In genomic region chr7:94436018-94436604, GRCh38 we compare ENCODE assay signal across 8 cellular contexts. TPM values are rescaled to one million over a fixed set of nuclear protein-coding genes. Genes with fewer than 3 reads are reported as not detected.
DNase-seq lines count a peak whose midpoint lies in the region; ATAC-seq and TF ChIP-seq lines count a peak whose summit lies in the region.

No MANE protein-coding gene starts in this region.

- peaks cover 0 to 3% of the 10 kb centered on the region in 2 donors for H3K4me1 ChIP-seq in lung (ENCODE audit: control insufficient read depth in 2 of 2, insufficient read depth in 2 of 2, low read length in 2 of 2)

- no peaks in the 10 kb centered on the region for H3K36me3 ChIP-seq in lung (ENCODE audit: control insufficient read depth in 2 of 2, insufficient read depth in 2 of 2, low read length in 2 of 2)

- H3K27ac ChIP-seq in dorsolateral prefrontal cortex = no peak overlapping the region
- H3K27ac ChIP-seq in lung (ENCODE audit: low read depth in 1 of 2, low read length in 1 of 2) = no peak overlapping the region

- H3K4me3 ChIP-seq in dorsolateral prefrontal cortex = no peak overlapping the region
- no peak overlapping the region for H3K4me3 ChIP-seq in lung

- DNase-seq in AG20443 (ENCODE audit: low spot score) = peak; percentile 73
- DNase-seq in NCI-H2227 treated with DMSO at 0.1 percent for 48 hours (lab: John Stamatoyannopoulos, UW) = peak; percentile 90
- peak; percentile 39 for DNase-seq in activated CD4-positive, CD25-positive, alpha-beta regulatory T cell treated with anti-CD3 and anti-CD28 coated beads, Interleukin-2, amount 50 U/mL, for 72 hours
- DNase-seq in dorsolateral prefrontal cortex = peak in 7 of 10 donors; percentile 44 to 68 (median 50)
- DNase-seq in lung (ENCODE audit: low spot score) = peak; percentile 76
- DNase-seq in stimulated activated CD8-positive, alpha-beta memory T cell treated with anti-CD3 and anti-CD28 coated beads, Interleukin-7, amount 100 ng/mL, for 24 hours (ENCODE audit: low read depth) = peak; percentile 5

- peaks cover 0 to 3% (median 0%) of the 10 kb centered on the region in 45 donors for H3K27me3 ChIP-seq in dorsolateral prefrontal cortex
- H3K27me3 ChIP-seq in lung (ENCODE audit: control insufficient read depth, insufficient read depth) = no peaks in the 10 kb centered on the region

- peak; percentile 54 to 90 (median 80) for TF ChIP-seq CTCF in dorsolateral prefrontal cortex (IDR thresholded peaks at IDR 0.05 in 54 of 56, conservative IDR thresholded peaks at IDR 0.05 in 2 of 56; ENCODE audit: low read depth in 1 of 56, partially characterized antibody in 56 of 56)
- peak; percentile 62 for TF ChIP-seq CTCF in lung (IDR thresholded peaks at IDR 0.05; ENCODE audit: control extremely low read depth, extremely low read depth)

- 18 to 23% methylated on average over 6 of the region's 6 CpGs for WGBS in lung, 2 donors

- H3K9me3 ChIP-seq in lung (ENCODE audit: control insufficient read depth in 2 of 2, insufficient read depth in 1 of 2, low read length in 1 of 2) = no peaks in the 10 kb centered on the region

- peak; percentile 94 for ATAC-seq in GM18868 (IDR thresholded peaks at IDR 0.05; ENCODE audit: unreplicated experiment)
- peak; percentile 94 for ATAC-seq in HG03066 (IDR thresholded peaks at IDR 0.05; ENCODE audit: low read depth, unreplicated experiment)
- peak; percentile 76 for ATAC-seq in lung (ENCODE audit: insufficient read depth, low FRiP score)

- intact Hi-C loops in dorsolateral prefrontal cortex (cut with DNase I) = no loop called here

RNA-seq across cellular contexts. Expression of gene COL1A2, which starts 41.4 kb away (rescaled TPM):
- total RNA-seq in dorsolateral prefrontal cortex = 10 to 100 TPM in 55 of 120 experiments, 1 to 10 TPM in 65; 2.1 to 73.5 (median 9.3) TPM
- 1,000 to 10,000 TPM in 1 of 2 donors, 100 to 1,000 TPM in 1; 497 to 1,768 TPM for total RNA-seq in lung
- polyA plus RNA-seq in lung = 100 to 1,000 TPM in 1 of 2 donors, 10 to 100 TPM in 1; 66.3 to 175 TPM

Comparison
In these comparisons a context has a peak if more than half of its experiments do, and no peak if none do; other contexts are left out.
1. DNase-seq: peak in every context shown above with its lines; median percentile 90 in NCI-H2227 treated with DMSO at 0.1 percent for 48 hours; 76 in lung; 73 in AG20443; 50 in dorsolateral prefrontal cortex; 39 in activated CD4-positive, CD25-positive, alpha-beta regulatory T cell treated with anti-CD3 and anti-CD28 coated beads, Interleukin-2, amount 50 U/mL, for 72 hours; 5 in stimulated activated CD8-positive, alpha-beta memory T cell treated with anti-CD3 and anti-CD28 coated beads, Interleukin-7, amount 100 ng/mL, for 24 hours.
2. RNA of gene COL1A2, which starts 41.4 kb away (total RNA-seq): 497 to 1,768 TPM in lung; 2.1 to 73.5 TPM in dorsolateral prefrontal cortex; every median in the first group is over 4 times any median in the second.
3. Peak in every context shown above with its lines, with median percentiles within 50 percentile points of each other: ATAC-seq.